In genomic region chr17:76077582-76078110, GRCh38 we compare ENCODE assay signal across 1 cellular context.
TF ChIP-seq lines count a peak whose summit lies in the region.

No MANE protein-coding gene starts in this region.

TF ChIP-seq in neural cell, 6 proteins besides CTCF, POLR2A, EP300 and RAD21 (continued from another document):
- no peak for TF ChIP-seq REST (IDR thresholded peaks at IDR 0.05; ENCODE audit: borderline replicate concordance)
- no peak for TF ChIP-seq MXI1 (conservative IDR thresholded peaks at IDR 0.05; ENCODE audit: poor library complexity, severe bottlenecking)
